23 cellular contexts compared by ENCODE assay signal in the genomic region with DNA sequence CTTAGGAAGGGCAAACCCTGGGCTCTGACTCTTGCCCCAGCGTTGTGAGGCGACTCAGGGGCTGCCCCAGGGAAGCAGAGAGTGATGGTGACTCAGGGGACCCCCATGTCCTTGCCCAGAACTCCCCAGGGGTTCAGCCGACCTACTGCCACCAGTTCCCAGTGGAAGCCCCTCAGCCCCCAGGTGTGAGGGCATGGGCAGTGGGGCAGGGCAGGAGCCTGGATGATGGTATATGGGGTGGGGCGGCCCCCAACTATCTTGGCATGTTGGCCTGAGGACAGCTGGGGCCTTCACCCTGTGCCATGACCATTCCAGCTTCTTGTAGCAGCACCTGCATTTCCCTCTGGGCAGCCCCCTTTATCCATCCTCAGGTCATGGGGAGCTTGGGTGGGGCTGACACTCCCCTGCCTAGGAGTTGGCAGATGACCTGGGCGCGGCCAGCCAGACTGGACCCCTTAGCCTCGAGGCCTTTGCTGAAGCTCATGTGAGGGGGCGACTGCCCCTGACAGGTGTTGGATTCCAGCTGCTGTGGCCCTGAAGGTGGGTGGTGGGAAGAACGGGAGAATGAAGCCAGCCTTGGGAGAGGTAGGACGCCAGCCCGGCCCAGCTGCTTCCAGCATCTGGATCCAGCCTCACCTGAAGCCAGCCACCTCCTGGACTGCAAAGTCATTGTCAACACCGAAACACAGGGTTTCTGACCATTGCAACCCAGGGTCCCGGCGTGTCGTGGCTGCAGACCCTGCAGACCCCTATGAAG. TPM values are rescaled to one million over a fixed set of nuclear protein-coding genes. Genes with fewer than 3 reads are reported as not detected.
DNase-seq lines count a peak whose midpoint lies in the region; ATAC-seq and TF ChIP-seq lines count a peak whose summit lies in the region.
"Had no signal": no experiment of that assay in that cellular context is flagged by ENCODE, and none has a peak within 500 bp of the region (broad histone marks: within the 10 kb centered on the region; RNA-seq: fewer than 3 reads in every experiment).

No MANE protein-coding gene starts in this region.

- peaks cover 21% of the 10 kb centered on the region for H4K20me1 ChIP-seq in BLaER1

- CTCF ChIA-PET in GM10248 (lab: Yijun Ruan, JAX) (interaction anchor here (1.3 to 1.9 kb wide), 4 partner anchors 10 to 20 kb away, joined by 3 to 6 read pairs (median 4); no protein-coding TSS in a partner anchor), Caco-2 (lab: Charles Lee) (no interaction called here)
- CTCF ChIA-PET in activated CD8-positive, alpha-beta T cell treated with anti-CD3 and anti-CD28 coated beads, Interleukin-2, amount 10 ng/mL, durations not matched to agents 7 days and 5 days (lab: Charles Lee), result interaction anchor here (0.8 kb wide), 1 partner anchor 12 kb away, joined by 4 read pairs; no protein-coding TSS in a partner anchor

- ATAC-seq in activated CD8-positive, alpha-beta T cell treated with anti-CD3 and anti-CD28 coated beads, Interleukin-2, amount 10 ng/mL, durations not matched to agents 7 days and 5 days, result no peak
- ATAC-seq: activated T-cell treated with anti-CD3 and anti-CD28 coated beads, Interleukin-2, amount 50 U/mL, for 4 hours; gastroesophageal sphincter had no signal

- H3K9ac ChIP-seq in BLaER1, result no peak overlapping the region

- H3K27ac ChIP-seq in BLaER1, result no peak overlapping the region
- H3K27ac ChIP-seq: C4-2B, esophagus squamous epithelium, gastroesophageal sphincter, left ventricle myocardium inferior, SK-N-MC had no signal

- no peaks in the 10 kb centered on the region for H3K9me3 ChIP-seq in BLaER1
- H3K9me3 ChIP-seq in Caco-2, result no peaks in the 10 kb centered on the region
- H3K9me3 ChIP-seq: esophagus squamous epithelium, gastroesophageal sphincter, left ventricle myocardium inferior had no signal

- H3K27me3 ChIP-seq in BLaER1, result peaks cover 47% of the 10 kb centered on the region
- H3K27me3 ChIP-seq in Caco-2 (replicated peaks; ENCODE audit: control insufficient read depth, insufficient read depth, low read length), result no peaks in the 10 kb centered on the region

- TF ChIP-seq CTCF in NB4 (IDR thresholded peaks at IDR 0.05; ENCODE audit: low read depth, low read length) (no peak), neural crest cell (conservative IDR thresholded peaks at IDR 0.05) (no peak), GM10248 (IDR thresholded peaks at IDR 0.05; ENCODE audit: control extremely low read depth, extremely low read depth, low read depth, missing control alignments) (no peak), Caco-2 (IDR thresholded peaks at IDR 0.05; ENCODE audit: insufficient read depth in 1 of 2, low read depth in 1 of 2, low read length in 1 of 2, severe bottlenecking in 1 of 2, unreplicated experiment in 1 of 2) (no peak)

- H3K36me3 Mint-ChIP-seq in neural crest cell (ENCODE audit: low read depth), result no peaks in the 10 kb centered on the region
- H3K36me3 Mint-ChIP-seq in activated CD8-positive, alpha-beta T cell treated with anti-CD3 and anti-CD28 coated beads, Interleukin-2, amount 10 ng/mL, durations not matched to agents 7 days and 5 days (ENCODE audit: low read depth), result no peaks in the 10 kb centered on the region
- H3K36me3 Mint-ChIP-seq in Caco-2 (ENCODE audit: insufficient read depth, unreplicated experiment), result no peaks in the 10 kb centered on the region
- H3K36me3 Mint-ChIP-seq: stimulated activated memory B cell treated with anti-CD40 and anti-IgM and Interleukin-4, amounts not matched to agents 10 μg/mL and 1 μg/mL and 100 μg/mL, for 72 hours had no signal

- no peak for TF ChIP-seq POLR2A in NB4 (IDR thresholded peaks at IDR 0.05; ENCODE audit: extremely low read depth, insufficient read length)

- POLR2A ChIA-PET in GM10248 (lab: Yijun Ruan, JAX), result no interaction called here
- POLR2A ChIA-PET in activated CD8-positive, alpha-beta T cell treated with anti-CD3 and anti-CD28 coated beads, Interleukin-2, amount 10 ng/mL, durations not matched to agents 7 days and 5 days (lab: Charles Lee), result interaction anchor here (1.7 kb wide), 1 partner anchor 27 kb away, joined by 3 read pairs; no protein-coding TSS in a partner anchor
- POLR2A ChIA-PET in Caco-2 (lab: Charles Lee), result no interaction called here

- intact Hi-C loops in Caco-2 (cut with micrococcal nuclease; ENCODE audit: unreplicated experiment), result no loop called here

- peaks cover 85% of the 10 kb centered on the region for H3K4me1 ChIP-seq in BLaER1
- no peaks in the 10 kb centered on the region; the same call in 1 of the 2 replicates for H3K4me1 ChIP-seq in Caco-2

- H3K9me3 Mint-ChIP-seq in neural crest cell, result no peaks in the 10 kb centered on the region
- H3K9me3 Mint-ChIP-seq in activated CD8-positive, alpha-beta T cell treated with anti-CD3 and anti-CD28 coated beads, Interleukin-2, amount 10 ng/mL, durations not matched to agents 7 days and 5 days (ENCODE audit: insufficient read depth), result no peaks in the 10 kb centered on the region
- no peaks in the 10 kb centered on the region for H3K9me3 Mint-ChIP-seq in Caco-2 (ENCODE audit: unreplicated experiment)
- H3K9me3 Mint-ChIP-seq: activated T-cell treated with anti-CD3 and anti-CD28 coated beads, Interleukin-2, amount 50 U/mL, for 4 hours; stimulated activated memory B cell treated with anti-CD40 and anti-IgM and Interleukin-4, amounts not matched to agents 10 μg/mL and 1 μg/mL and 100 μg/mL, for 72 hours; T-helper 1 cell treated with Interleukin-12 subunit alpha and Interleukin-12 subunit beta and Interleukin-4 antibody, amounts not matched to agents 30 μg/mL and 1 μg/mL, for 36 hours had no signal

- H3K4me1 Mint-ChIP-seq in neural crest cell, result no peaks in the 10 kb centered on the region
- peaks cover 20% of the 10 kb centered on the region for H3K4me1 Mint-ChIP-seq in activated CD8-positive, alpha-beta T cell treated with anti-CD3 and anti-CD28 coated beads, Interleukin-2, amount 10 ng/mL, durations not matched to agents 7 days and 5 days (ENCODE audit: low read depth)
- H3K4me1 Mint-ChIP-seq in Caco-2 (ENCODE audit: low read depth, unreplicated experiment), result no peaks in the 10 kb centered on the region

- no TSS peak for BruUV-seq in Caco-2 (replicated peaks; lab: Mats Ljungman, UMichigan)

- H3K4me3 ChIP-seq in BLaER1, result no peak overlapping the region
- H3K4me3 ChIP-seq in NB4 (ENCODE audit: low read depth, low read length), result no peak overlapping the region
- H3K4me3 ChIP-seq in Caco-2 (ENCODE audit: low read depth, low read length), result no peak overlapping the region
- H3K4me3 ChIP-seq: gastroesophageal sphincter, left ventricle myocardium inferior, SK-N-MC had no signal

- H3K4me3 Mint-ChIP-seq in neural crest cell (peak overlapping the region; percentile 54), Caco-2 (ENCODE audit: unreplicated experiment) (no peak overlapping the region)
- no peak overlapping the region for H3K4me3 Mint-ChIP-seq in activated CD8-positive, alpha-beta T cell treated with anti-CD3 and anti-CD28 coated beads, Interleukin-2, amount 10 ng/mL, durations not matched to agents 7 days and 5 days

- H3K27ac Mint-ChIP-seq in neural crest cell (ENCODE audit: unreplicated experiment), result no peak overlapping the region
- H3K27ac Mint-ChIP-seq in activated CD8-positive, alpha-beta T cell treated with anti-CD3 and anti-CD28 coated beads, Interleukin-2, amount 10 ng/mL, durations not matched to agents 7 days and 5 days, result no peak overlapping the region
- H3K27ac Mint-ChIP-seq in Caco-2 (ENCODE audit: unreplicated experiment), result no peak overlapping the region
- H3K27ac Mint-ChIP-seq: stimulated activated memory B cell treated with anti-CD40 and anti-IgM and Interleukin-4, amounts not matched to agents 10 μg/mL and 1 μg/mL and 100 μg/mL, for 72 hours; T-helper 1 cell treated with Interleukin-12 subunit alpha and Interleukin-12 subunit beta and Interleukin-4 antibody, amounts not matched to agents 30 μg/mL and 1 μg/mL, for 36 hours had no signal

- peak overlapping the region; percentile 85 for H3K4me2 ChIP-seq in BLaER1

- H3K36me3 ChIP-seq in BLaER1 (no peaks in the 10 kb centered on the region), Caco-2 (ENCODE audit: control insufficient read depth, insufficient read depth, low read length) (no peaks in the 10 kb centered on the region)
- H3K36me3 ChIP-seq: esophagus squamous epithelium, gastroesophageal sphincter, left ventricle myocardium inferior had no signal

- DNase-seq in NB4 (ENCODE audit: low read depth) (peak; percentile 2), neural crest cell (ENCODE audit: low read depth, low spot score) (no peak), GM10248 (ENCODE audit: extremely low spot score) (no peak), Caco-2 (no peak)
- DNase-seq in activated CD8-positive, alpha-beta T cell treated with anti-CD3 and anti-CD28 coated beads, Interleukin-2, amount 10 ng/mL, durations not matched to agents 7 days and 5 days, result no peak
- DNase-seq: ACHN; activated CD4-positive, alpha-beta T cell treated with anti-CD3 and anti-CD28 coated beads for 48 hours; activated naive CD4-positive, alpha-beta T cell treated with Interleukin-2 at 50 U/mL for 16 hours; activated T-cell treated with anti-CD3 and anti-CD28 coated beads, Interleukin-2, amount 50 U/mL, for 4 hours; cortex of kidney; esophagus squamous epithelium; hypothalamus; left ventricle myocardium inferior; NCI-H1105 treated with DMSO at 0.1 percent for 48 hours; NCI-H2029; NCI-H526 treated with DMSO at 0.1 percent for 48 hours; stimulated activated CD4-positive, alpha-beta T cell treated with anti-CD3 and anti-CD28 coated beads, Interleukin-2, amount 100 ng/mL, for 48 hours had no signal

- H3K27me3 Mint-ChIP-seq in neural crest cell (ENCODE audit: low read depth), result peaks cover 46% of the 10 kb centered on the region
- H3K27me3 Mint-ChIP-seq in activated CD8-positive, alpha-beta T cell treated with anti-CD3 and anti-CD28 coated beads, Interleukin-2, amount 10 ng/mL, durations not matched to agents 7 days and 5 days (ENCODE audit: low read depth), result peaks cover 2% of the 10 kb centered on the region
- no peaks in the 10 kb centered on the region for H3K27me3 Mint-ChIP-seq in Caco-2 (ENCODE audit: insufficient read depth, unreplicated experiment)

RNA-seq across cellular contexts. Expression of a gene that starts 1.8 kb away (rescaled TPM):
- total RNA-seq in neural crest cell (14.3 and 14.5 TPM in 2 replicates), Caco-2 (2022) (13.6 and 15.6 TPM in 2 replicates)
- 1 to 10 TPM; 7.5 to 9.3 TPM for total RNA-seq in activated CD8-positive, alpha-beta T cell treated with anti-CD3 and anti-CD28 coated beads, Interleukin-2, amount 10 ng/mL, durations not matched to agents 7 days and 5 days

RNA-seq across cellular contexts. Expression of a gene that starts 13.6 kb away (rescaled TPM):
- total RNA-seq in neural crest cell, result 105 and 106 TPM in 2 replicates
- 10 to 100 TPM; 49.3 to 50.7 TPM for total RNA-seq in activated CD8-positive, alpha-beta T cell treated with anti-CD3 and anti-CD28 coated beads, Interleukin-2, amount 10 ng/mL, durations not matched to agents 7 days and 5 days
- total RNA-seq in Caco-2 (2022), result 31.9 and 32.4 TPM in 2 replicates

RNA-seq across cellular contexts. Expression of a gene that starts 27.1 kb away (rescaled TPM):
- total RNA-seq in neural crest cell (132 and 134 TPM in 2 replicates), Caco-2 (2022) (91.5 and 96.2 TPM in 2 replicates)
- 100 to 1,000 TPM; 123 to 129 TPM for total RNA-seq in activated CD8-positive, alpha-beta T cell treated with anti-CD3 and anti-CD28 coated beads, Interleukin-2, amount 10 ng/mL, durations not matched to agents 7 days and 5 days

RNA-seq across cellular contexts. Expression of a gene that starts 30.2 kb away (rescaled TPM):
- total RNA-seq in neural crest cell (1.7 and 2.3 TPM in 2 replicates), Caco-2 (2022) (3.7 and 6.0 TPM in 2 replicates)
- total RNA-seq in activated CD8-positive, alpha-beta T cell treated with anti-CD3 and anti-CD28 coated beads, Interleukin-2, amount 10 ng/mL, durations not matched to agents 7 days and 5 days, result 1 to 10 TPM; 1.7 to 2.0 TPM

RNA-seq across cellular contexts. Expression of a gene that starts 57.1 kb away (rescaled TPM):
- total RNA-seq in neural crest cell, result 32.1 and 34.1 TPM in 2 replicates
- total RNA-seq in activated CD8-positive, alpha-beta T cell treated with anti-CD3 and anti-CD28 coated beads, Interleukin-2, amount 10 ng/mL, durations not matched to agents 7 days and 5 days, result 10 to 100 TPM; 35.4 to 39.5 TPM
- 29.3 and 30.2 TPM in 2 replicates for total RNA-seq in Caco-2 (2022)
